ENCODE assay signal across 9 cellular contexts in genomic region chr3:88031543-88032148, GRCh38. TPM values are rescaled to one million over a fixed set of nuclear protein-coding genes. Genes with fewer than 3 reads are reported as not detected.
A peak's percentile ranks its signal among the peaks of the same experiment; 100 is the strongest.
DNase-seq lines count a peak whose midpoint lies in the region; ATAC-seq and TF ChIP-seq lines count a peak whose summit lies in the region.
"Had no signal": no experiment of that assay in that cellular context is flagged by ENCODE, and none has a peak within 500 bp of the region (broad histone marks: within the 10 kb centered on the region; RNA-seq: fewer than 3 reads in every experiment).

No MANE protein-coding gene starts in this region.

- no peak overlapping the region for H3K4me2 ChIP-seq in GM23338

- no peaks in the 10 kb centered on the region for H3K9me2 ChIP-seq in GM23338 (ENCODE audit: insufficient read depth)

- H3K27me3 ChIP-seq in GM23338 (ENCODE audit: insufficient read depth): no peaks in the 10 kb centered on the region
- no peaks in the 10 kb centered on the region for H3K27me3 ChIP-seq in skeletal muscle tissue (ENCODE audit: control insufficient read depth in 3 of 3, insufficient read depth in 3 of 3, low read length in 3 of 3)

- no peaks in the 10 kb centered on the region for H3K36me3 Mint-ChIP-seq in activated T-cell treated with anti-CD3 and anti-CD28 coated beads, Interleukin-2, amount 50 U/mL, for 72 hours (ENCODE audit: insufficient read depth in 2 of 2)
- no peaks in the 10 kb centered on the region for H3K36me3 Mint-ChIP-seq in GM23338 (ENCODE audit: low read depth)
- no peaks in the 10 kb centered on the region for H3K36me3 Mint-ChIP-seq in activated T-helper 2 cell treated with anti-CD3 and anti-CD28 coated beads, Interferon-gamma antibody, Interleukin-2, Interleukin-4, amounts not matched to agents 10 μg/mL and 5 μg/mL and 100 μg/mL, durations not matched to agents 14 hours and 24 hours and 36 hours (ENCODE audit: low read depth)

- H3K4me3 ChIP-seq in GM23338 (no peak overlapping the region), skeletal muscle tissue (ENCODE audit: low read length in 3 of 3) (peak overlapping the region; percentile 58 to 86 (median 62))

- H3K9me3 ChIP-seq in skeletal muscle tissue (ENCODE audit: control insufficient read depth in 3 of 3, low read length in 3 of 3): no peaks in the 10 kb centered on the region

- H3K27ac ChIP-seq in GM23338 (ENCODE audit: low read depth) (no peak overlapping the region), skeletal muscle tissue (ENCODE audit: low read depth, low read length) (peak overlapping the region; percentile 19)

- H3K79me2 ChIP-seq in GM23338 (replicated peaks; ENCODE audit: insufficient read depth): no peaks in the 10 kb centered on the region

- H3K9me3 Mint-ChIP-seq in activated T-cell treated with anti-CD3 and anti-CD28 coated beads, Interleukin-2, amount 50 U/mL, for 72 hours: peaks cover 0 to 2% of the 10 kb centered on the region in 2 donors
- H3K9me3 Mint-ChIP-seq in GM23338: no peaks in the 10 kb centered on the region; the same call in 2 of the 3 replicates
- no peaks in the 10 kb centered on the region for H3K9me3 Mint-ChIP-seq in activated T-helper 2 cell treated with anti-CD3 and anti-CD28 coated beads, Interferon-gamma antibody, Interleukin-2, Interleukin-4, amounts not matched to agents 10 μg/mL and 5 μg/mL and 100 μg/mL, durations not matched to agents 14 hours and 24 hours and 36 hours

- peak overlapping the region; percentile 98 for H3K27ac Mint-ChIP-seq in activated T-cell treated with anti-CD3 and anti-CD28 coated beads, Interleukin-2, amount 50 U/mL, for 72 hours
- H3K27ac Mint-ChIP-seq in GM23338: 0 out of 2 replicates have a peak overlapping the region, but pooled peaks have one; percentile 18
- H3K27ac Mint-ChIP-seq in activated T-helper 2 cell treated with anti-CD3 and anti-CD28 coated beads, Interferon-gamma antibody, Interleukin-2, Interleukin-4, amounts not matched to agents 10 μg/mL and 5 μg/mL and 100 μg/mL, durations not matched to agents 14 hours and 24 hours and 36 hours: peak overlapping the region; percentile 74

- no peaks in the 10 kb centered on the region for H3F3A ChIP-seq in GM23338 (replicated peaks; ENCODE audit: low read depth)

- H3K4me3 Mint-ChIP-seq in activated T-cell treated with anti-CD3 and anti-CD28 coated beads, Interleukin-2, amount 50 U/mL, for 72 hours: peak overlapping the region; percentile 84 to 96
- H3K4me3 Mint-ChIP-seq in GM23338: no peak overlapping the region
- H3K4me3 Mint-ChIP-seq in activated T-helper 2 cell treated with anti-CD3 and anti-CD28 coated beads, Interferon-gamma antibody, Interleukin-2, Interleukin-4, amounts not matched to agents 10 μg/mL and 5 μg/mL and 100 μg/mL, durations not matched to agents 14 hours and 24 hours and 36 hours (ENCODE audit: low read depth): peak overlapping the region; percentile 82
- H3K4me3 Mint-ChIP-seq: neural crest cell had no signal

- H3K36me3 ChIP-seq in GM23338 (ENCODE audit: insufficient read depth) (no peaks in the 10 kb centered on the region), skeletal muscle tissue (ENCODE audit: control insufficient read depth in 3 of 3, insufficient read depth in 3 of 3, low read length in 3 of 3) (no peaks in the 10 kb centered on the region)

- peak; percentile 81 to 86 for ATAC-seq in activated T-cell treated with anti-CD3 and anti-CD28 coated beads, Interleukin-2, amount 50 U/mL, for 72 hours (replicated peaks in 1 of 2)
- no peak for ATAC-seq in GM23338
- peak; percentile 57 to 78 for ATAC-seq in left cardiac atrium

- H3K9ac ChIP-seq in skeletal muscle tissue (ENCODE audit: low read depth in 1 of 3, low read length in 3 of 3): peak overlapping the region; percentile 35 to 55 (median 52)

- no peaks in the 10 kb centered on the region for H3K27me3 Mint-ChIP-seq in activated T-cell treated with anti-CD3 and anti-CD28 coated beads, Interleukin-2, amount 50 U/mL, for 72 hours (ENCODE audit: low read depth)
- peaks cover 2% of the 10 kb centered on the region for H3K27me3 Mint-ChIP-seq in GM23338 (ENCODE audit: insufficient read depth, low read depth, poor library complexity)
- peaks cover under 1% of the 10 kb centered on the region for H3K27me3 Mint-ChIP-seq in activated T-helper 2 cell treated with anti-CD3 and anti-CD28 coated beads, Interferon-gamma antibody, Interleukin-2, Interleukin-4, amounts not matched to agents 10 μg/mL and 5 μg/mL and 100 μg/mL, durations not matched to agents 14 hours and 24 hours and 36 hours (ENCODE audit: low read depth)

- intact Hi-C loops in activated T-helper 2 cell treated with anti-CD3 and anti-CD28 coated beads, Interferon-gamma antibody, Interleukin-2, Interleukin-4, amounts not matched to agents 10 μg/mL and 5 μg/mL and 100 μg/mL, durations not matched to agents 14 hours and 24 hours and 36 hours (cut with micrococcal nuclease): loop anchor here (2.0 kb wide), 1 partner anchor 27 kb away; the partner anchor contains the start of genes CGGBP1 and ZNF654
- intact Hi-C loops in left cardiac atrium (cut with DNase I): no loop called here

- DNase-seq in activated T-cell treated with anti-CD3 and anti-CD28 coated beads, Interleukin-2, amount 50 U/mL, for 72 hours: peak; percentile 8 to 18
- DNase-seq in activated T-cell treated with anti-CD3 and anti-CD28 coated beads for 4 hours: no peak
- DNase-seq in GM23338 (ENCODE audit: low spot score): peak; percentile 2
- DNase-seq in Kasumi-1 (lab: John Stamatoyannopoulos, UW): peak; percentile 27 to 69
- no peak for DNase-seq in activated T-helper 2 cell treated with anti-CD3 and anti-CD28 coated beads, Interferon-gamma antibody, Interleukin-2, Interleukin-4, amounts not matched to agents 10 μg/mL and 5 μg/mL and 100 μg/mL, durations not matched to agents 14 hours and 24 hours and 36 hours (ENCODE audit: low spot score)
- DNase-seq in left cardiac atrium: no peak
- no peak for DNase-seq in SHP77 treated with DMSO at 0.1 percent for 48 hours (lab: John Stamatoyannopoulos, UW)

- TF ChIP-seq CTCF in GM23338 (conservative IDR thresholded peaks at IDR 0.05; ENCODE audit: low read depth in 2 of 2): no peak

- peaks cover 42% of the 10 kb centered on the region for H3K4me1 Mint-ChIP-seq in activated T-cell treated with anti-CD3 and anti-CD28 coated beads, Interleukin-2, amount 50 U/mL, for 72 hours (ENCODE audit: low read depth)
- H3K4me1 Mint-ChIP-seq in GM23338: peaks cover 3% of the 10 kb centered on the region; the same call in 1 of the 3 replicates
- H3K4me1 Mint-ChIP-seq in activated T-helper 2 cell treated with anti-CD3 and anti-CD28 coated beads, Interferon-gamma antibody, Interleukin-2, Interleukin-4, amounts not matched to agents 10 μg/mL and 5 μg/mL and 100 μg/mL, durations not matched to agents 14 hours and 24 hours and 36 hours (ENCODE audit: low read depth): peaks cover 41% of the 10 kb centered on the region
- H3K4me1 Mint-ChIP-seq: neural crest cell had no signal

- no peaks in the 10 kb centered on the region for H4K20me1 ChIP-seq in GM23338 (replicated peaks; ENCODE audit: insufficient read depth)

- peak overlapping the region; percentile 86 for H2AFZ ChIP-seq in GM23338

- no peaks in the 10 kb centered on the region for H3K4me1 ChIP-seq in GM23338 (ENCODE audit: insufficient read depth)
- H3K4me1 ChIP-seq in skeletal muscle tissue (ENCODE audit: control insufficient read depth in 3 of 3, insufficient read depth in 3 of 3, low read length in 3 of 3): peaks cover 0 to 7% (median 0%) of the 10 kb centered on the region in 3 donors

TF ChIP-seq in GM23338, 12 proteins besides CTCF, POLR2A, EP300 and RAD21 (continues in another document):
- TF ChIP-seq CREB1 (CRISPR knock-in tag; IDR thresholded peaks at IDR 0.05; ENCODE audit: low read depth): no peak

RNA-seq across cellular contexts. Expression of gene CGGBP1, which starts 27.2 kb away (rescaled TPM):
- 100 to 1,000 TPM; 139 to 163 TPM for total RNA-seq in activated T-cell treated with anti-CD3 and anti-CD28 coated beads, Interleukin-2, amount 50 U/mL, for 72 hours
- total RNA-seq in GM23338 (2014; rRNA removed; shearing (Covaris generic)): 61.3 and 63.5 TPM in 2 replicates
- 45.3 and 55.5 TPM in 2 replicates for polyA plus RNA-seq in GM23338 (2016; fragmentation: Nextera tagmentation; extraction: Ambion mirVana)
- 94.7 and 95.1 TPM in 2 replicates for total RNA-seq in activated T-helper 2 cell treated with anti-CD3 and anti-CD28 coated beads, Interferon-gamma antibody, Interleukin-2, Interleukin-4, amounts not matched to agents 10 μg/mL and 5 μg/mL and 100 μg/mL, durations not matched to agents 14 hours and 24 hours and 36 hours
- total RNA-seq in left cardiac atrium (10 to 100 TPM; 41.1 to 42.2 TPM), skeletal muscle tissue (45.9 TPM)

RNA-seq across cellular contexts. Expression of gene ZNF654, which starts 27.4 kb away (rescaled TPM):
- 10 to 100 TPM; 19.1 to 20.1 TPM for total RNA-seq in activated T-cell treated with anti-CD3 and anti-CD28 coated beads, Interleukin-2, amount 50 U/mL, for 72 hours
- total RNA-seq in GM23338 (2014; rRNA removed; shearing (Covaris generic)): 7.5 and 9.9 TPM in 2 replicates
- polyA plus RNA-seq in GM23338 (2016; fragmentation: Nextera tagmentation; extraction: Ambion mirVana): 2.8 and 6.2 TPM in 2 replicates
- total RNA-seq in activated T-helper 2 cell treated with anti-CD3 and anti-CD28 coated beads, Interferon-gamma antibody, Interleukin-2, Interleukin-4, amounts not matched to agents 10 μg/mL and 5 μg/mL and 100 μg/mL, durations not matched to agents 14 hours and 24 hours and 36 hours: 16.7 and 20.7 TPM in 2 replicates
- 10 to 100 TPM; 10.4 to 11.4 TPM for total RNA-seq in left cardiac atrium
- 12.5 TPM for total RNA-seq in skeletal muscle tissue

Comparison
In these comparisons a context has a peak if more than half of its experiments do, and no peak if none do; other contexts are left out.
1. DNase-seq: peak in activated T-cell treated with anti-CD3 and anti-CD28 coated beads, Interleukin-2, amount 50 U/mL, for 72 hours (2 of 2), GM23338 (single experiment) and Kasumi-1 (2 of 2); none in activated T-cell treated with anti-CD3 and anti-CD28 coated beads for 4 hours (single experiment), activated T-helper 2 cell treated with anti-CD3 and anti-CD28 coated beads, Interferon-gamma antibody, Interleukin-2, Interleukin-4, amounts not matched to agents 10 μg/mL and 5 μg/mL and 100 μg/mL, durations not matched to agents 14 hours and 24 hours and 36 hours (single experiment), left cardiac atrium (single experiment) and SHP77 treated with DMSO at 0.1 percent for 48 hours (single experiment).
2. H3K27ac Mint-ChIP-seq: peak in every context shown above with its lines; median percentile 98 in activated T-cell treated with anti-CD3 and anti-CD28 coated beads, Interleukin-2, amount 50 U/mL, for 72 hours; 74 in activated T-helper 2 cell treated with anti-CD3 and anti-CD28 coated beads, Interferon-gamma antibody, Interleukin-2, Interleukin-4, amounts not matched to agents 10 μg/mL and 5 μg/mL and 100 μg/mL, durations not matched to agents 14 hours and 24 hours and 36 hours; 18 in GM23338.